In the genomic region with DNA sequence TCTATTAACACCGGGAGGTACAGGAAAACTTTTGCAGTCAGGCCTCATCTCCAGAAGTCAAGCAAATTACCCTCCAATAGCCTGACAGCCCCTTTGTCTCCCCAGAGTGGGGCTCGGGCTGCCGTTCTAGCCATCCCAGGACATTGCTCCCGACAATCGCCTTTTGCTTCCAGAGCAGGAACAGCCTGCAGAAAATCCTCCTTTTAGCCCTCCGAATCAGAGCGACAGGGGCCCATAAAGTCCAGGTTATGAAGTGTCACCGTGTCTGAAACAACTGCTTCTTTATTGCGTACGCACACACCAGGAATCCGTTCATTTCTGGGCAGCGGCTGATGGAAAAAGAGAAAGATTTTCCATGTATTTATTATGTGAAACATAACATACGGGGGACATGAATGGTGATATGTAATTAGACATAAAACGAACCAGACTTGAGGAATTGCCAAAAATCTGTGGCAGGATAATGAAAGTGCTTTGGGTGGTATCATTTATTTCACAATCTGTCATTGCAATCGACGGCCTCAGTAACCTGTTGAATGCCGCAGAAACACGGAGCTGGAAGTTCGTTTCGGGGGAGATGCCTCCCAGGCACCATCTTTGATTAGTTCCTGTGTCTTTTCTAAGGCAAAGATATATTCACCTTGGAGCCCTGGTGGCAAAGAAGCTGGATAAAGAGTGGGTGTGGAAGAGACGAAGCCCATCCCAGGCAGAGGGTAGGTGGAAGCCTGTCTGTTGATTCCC, we compare ENCODE assay signal across 27 cellular contexts. TPM values are rescaled to one million over a fixed set of nuclear protein-coding genes. Genes with fewer than 3 reads are reported as not detected.
"Had no signal": no experiment of that assay in that cellular context is flagged by ENCODE, and none has a peak within 500 bp of the region (broad histone marks: within the 10 kb centered on the region; RNA-seq: fewer than 3 reads in every experiment).

No MANE protein-coding gene starts in this region.

- H3K4me1 Mint-ChIP-seq: activated CD4-positive, alpha-beta T cell treated with anti-CD3 and anti-CD28 coated beads, Interleukin-2, amount 10 ng/mL, durations not matched to agents 24 days and 14 days; activated naive CD4-positive, alpha-beta T cell treated with anti-CD3 and anti-CD28 coated beads, Interleukin-2, amount 50 U/mL, for 24 hours; activated naive CD8-positive, alpha-beta T cell treated with anti-CD3 and anti-CD28 coated beads, Interleukin-2, amount 10 ng/mL, durations not matched to agents 7 days and 5 days; activated T-helper 17 cell treated with anti-CD3 and anti-CD28 coated beads, Interleukin-2, amount 50 U/mL, for 72 hours; central memory CD8-positive, alpha-beta T cell had no signal

- ATAC-seq: activated CD8-positive, alpha-beta T cell treated with anti-CD3 and anti-CD28 coated beads for 36 hours; activated T-cell treated with anti-CD3 and anti-CD28 coated beads, Interleukin-2, amount 50 U/mL, for 72 hours; activated T-helper 17 cell treated with anti-CD3 and anti-CD28 coated beads, Interleukin-2, amount 50 U/mL, for 72 hours; Panc1 had no signal

- H3K27ac Mint-ChIP-seq: activated CD4-positive, alpha-beta T cell treated with anti-CD3 and anti-CD28 coated beads, Interleukin-2, amount 10 ng/mL, durations not matched to agents 24 days and 14 days; activated CD8-positive, alpha-beta T cell treated with anti-CD3 and anti-CD28 coated beads for 36 hours; activated naive CD4-positive, alpha-beta T cell treated with anti-CD3 and anti-CD28 coated beads, Interleukin-2, amount 50 U/mL, for 24 hours; activated naive CD8-positive, alpha-beta T cell treated with anti-CD3 and anti-CD28 coated beads, Interleukin-2, amount 10 ng/mL, durations not matched to agents 7 days and 5 days; activated T-cell treated with anti-CD3 and anti-CD28 coated beads, Interleukin-2, amount 50 U/mL, for 72 hours; activated T-helper 17 cell treated with anti-CD3 and anti-CD28 coated beads, Interleukin-2, amount 50 U/mL, for 72 hours; T-helper 1 cell treated with Interleukin-12 subunit alpha and Interleukin-12 subunit beta and Interleukin-4 antibody, amounts not matched to agents 30 μg/mL and 1 μg/mL, for 36 hours; T-helper 2 cell treated with Interferon-gamma antibody and Interleukin-4, amounts not matched to agents 5 μg/mL and 100 μg/mL, for 36 hours had no signal

- H3K4me3 Mint-ChIP-seq: activated CD4-positive, alpha-beta T cell treated with anti-CD3 and anti-CD28 coated beads, Interleukin-2, amount 10 ng/mL, durations not matched to agents 24 days and 14 days; activated CD8-positive, alpha-beta T cell treated with anti-CD3 and anti-CD28 coated beads for 36 hours; activated naive CD4-positive, alpha-beta T cell treated with anti-CD3 and anti-CD28 coated beads, Interleukin-2, amount 50 U/mL, for 24 hours; activated naive CD8-positive, alpha-beta T cell treated with anti-CD3 and anti-CD28 coated beads, Interleukin-2, amount 10 ng/mL, durations not matched to agents 7 days and 5 days; activated T-cell treated with anti-CD3 and anti-CD28 coated beads, Interleukin-2, amount 50 U/mL, for 72 hours; activated T-helper 17 cell treated with anti-CD3 and anti-CD28 coated beads, Interleukin-2, amount 50 U/mL, for 72 hours; central memory CD8-positive, alpha-beta T cell; T-helper 1 cell treated with Interleukin-12 subunit alpha and Interleukin-12 subunit beta and Interleukin-4 antibody, amounts not matched to agents 30 μg/mL and 1 μg/mL, for 36 hours; T-helper 2 cell treated with Interferon-gamma antibody and Interleukin-4, amounts not matched to agents 5 μg/mL and 100 μg/mL, for 36 hours had no signal

- H3K9me3 Mint-ChIP-seq: activated CD4-positive, alpha-beta T cell treated with anti-CD3 and anti-CD28 coated beads, Interleukin-2, amount 10 ng/mL, durations not matched to agents 24 days and 14 days; activated CD8-positive, alpha-beta T cell treated with anti-CD3 and anti-CD28 coated beads for 36 hours; activated naive CD4-positive, alpha-beta T cell treated with anti-CD3 and anti-CD28 coated beads, Interleukin-2, amount 50 U/mL, for 24 hours; activated naive CD8-positive, alpha-beta T cell treated with anti-CD3 and anti-CD28 coated beads, Interleukin-2, amount 10 ng/mL, durations not matched to agents 7 days and 5 days; activated T-cell treated with anti-CD3 and anti-CD28 coated beads, Interleukin-2, amount 50 U/mL, for 72 hours; activated T-helper 17 cell treated with anti-CD3 and anti-CD28 coated beads, Interleukin-2, amount 50 U/mL, for 72 hours; central memory CD8-positive, alpha-beta T cell; T-helper 1 cell treated with Interleukin-12 subunit alpha and Interleukin-12 subunit beta and Interleukin-4 antibody, amounts not matched to agents 30 μg/mL and 1 μg/mL, for 36 hours; T-helper 2 cell treated with Interferon-gamma antibody and Interleukin-4, amounts not matched to agents 5 μg/mL and 100 μg/mL, for 36 hours had no signal

- DNase-seq: activated CD4-positive, alpha-beta T cell treated with anti-CD3 and anti-CD28 coated beads, Interleukin-2, amount 10 ng/mL, durations not matched to agents 24 days and 14 days; activated CD4-positive, alpha-beta T cell treated with anti-CD3 and anti-CD28 coated beads, Interleukin-2, amount 50 U/mL, for 4 hours; activated CD8-positive, alpha-beta T cell treated with anti-CD3 and anti-CD28 coated beads for 36 hours; activated naive CD4-positive, alpha-beta T cell; activated naive CD8-positive, alpha-beta T cell treated with anti-CD3 and anti-CD28 coated beads, Interleukin-2, amount 10 ng/mL, durations not matched to agents 7 days and 5 days; activated T-cell treated with anti-CD3 and anti-CD28 coated beads, Interleukin-2, amount 50 U/mL, for 1 hour; activated T-cell treated with anti-CD3 and anti-CD28 coated beads, Interleukin-2, amount 50 U/mL, for 72 hours; amygdala; Karpas-422; NCI-H1105; NCI-H1417 treated with DMSO at 0.1 percent for 48 hours; NCI-H2029; NCI-H2171; NCI-H510A; NCI-H526; NCI-H774; SHP77 treated with DMSO at 0.1 percent for 48 hours; SK-N-SH had no signal

- H3K27ac ChIP-seq: ascending aorta, cardiac muscle cell, SJSA1 had no signal

- H3K36me3 Mint-ChIP-seq: activated naive CD4-positive, alpha-beta T cell treated with anti-CD3 and anti-CD28 coated beads, Interleukin-2, amount 50 U/mL, for 24 hours; activated naive CD8-positive, alpha-beta T cell treated with anti-CD3 and anti-CD28 coated beads, Interleukin-2, amount 10 ng/mL, durations not matched to agents 7 days and 5 days had no signal

RNA-seq across cellular contexts. Expression of a gene that starts 48.0 kb away (rescaled TPM):
- total RNA-seq: ascending aorta had no signal
